Comparison of ENCODE assay signal across 1 cellular context in the genomic region with DNA sequence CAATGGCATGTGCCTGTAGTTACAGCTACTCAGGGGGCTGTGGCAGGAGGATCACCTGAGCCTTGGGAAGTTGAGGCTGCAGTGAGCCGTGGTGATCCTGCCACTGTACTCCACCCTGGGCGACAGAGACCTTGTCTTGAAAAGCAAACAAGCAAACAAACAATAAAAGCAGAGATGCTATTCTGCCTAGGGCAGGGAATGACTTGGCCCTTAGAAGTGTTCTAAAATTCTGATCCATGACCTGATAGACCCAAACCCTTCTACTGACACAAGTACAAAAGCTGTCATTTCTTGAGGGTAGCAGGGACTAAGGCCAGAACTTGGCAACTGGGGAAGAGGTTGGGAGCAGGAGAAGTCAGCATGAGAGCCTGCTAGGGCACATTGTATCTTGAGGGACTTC.
TF ChIP-seq lines count a peak whose summit lies in the region.

No MANE protein-coding gene starts in this region.

TF ChIP-seq in GM12878, 131 proteins besides CTCF, POLR2A, EP300 and RAD21:
- no peak for TF ChIP-seq KLF5 (IDR thresholded peaks at IDR 0.05; ENCODE audit: partially characterized antibody)
- no peak for TF ChIP-seq ZBTB4 (CRISPR knock-in tag; IDR thresholded peaks at IDR 0.05)
- TF ChIP-seq ZBTB11 (CRISPR knock-in tag; IDR thresholded peaks at IDR 0.05) = no peak
- no peak for TF ChIP-seq MTA2 (IDR thresholded peaks at IDR 0.05; ENCODE audit: low read depth)
- TF ChIP-seq ZBED1 (IDR thresholded peaks at IDR 0.05; ENCODE audit: borderline replicate concordance) = no peak
- no peak for TF ChIP-seq BMI1 (IDR thresholded peaks at IDR 0.05; ENCODE audit: borderline replicate concordance)
- no peak for TF ChIP-seq BACH1 (IDR thresholded peaks at IDR 0.05; ENCODE audit: borderline replicate concordance)
- TF ChIP-seq SREBF1 (IDR thresholded peaks at IDR 0.05; ENCODE audit: low read length) = no peak
- TF ChIP-seq MEF2A (IDR thresholded peaks at IDR 0.05; ENCODE audit: insufficient read depth, low read depth, low read length) = no peak
- TF ChIP-seq GABPA (IDR thresholded peaks at IDR 0.05; ENCODE audit: low read depth) = no peak
- no peak for TF ChIP-seq HDGF (IDR thresholded peaks at IDR 0.05)
- TF ChIP-seq, protein P1, sequence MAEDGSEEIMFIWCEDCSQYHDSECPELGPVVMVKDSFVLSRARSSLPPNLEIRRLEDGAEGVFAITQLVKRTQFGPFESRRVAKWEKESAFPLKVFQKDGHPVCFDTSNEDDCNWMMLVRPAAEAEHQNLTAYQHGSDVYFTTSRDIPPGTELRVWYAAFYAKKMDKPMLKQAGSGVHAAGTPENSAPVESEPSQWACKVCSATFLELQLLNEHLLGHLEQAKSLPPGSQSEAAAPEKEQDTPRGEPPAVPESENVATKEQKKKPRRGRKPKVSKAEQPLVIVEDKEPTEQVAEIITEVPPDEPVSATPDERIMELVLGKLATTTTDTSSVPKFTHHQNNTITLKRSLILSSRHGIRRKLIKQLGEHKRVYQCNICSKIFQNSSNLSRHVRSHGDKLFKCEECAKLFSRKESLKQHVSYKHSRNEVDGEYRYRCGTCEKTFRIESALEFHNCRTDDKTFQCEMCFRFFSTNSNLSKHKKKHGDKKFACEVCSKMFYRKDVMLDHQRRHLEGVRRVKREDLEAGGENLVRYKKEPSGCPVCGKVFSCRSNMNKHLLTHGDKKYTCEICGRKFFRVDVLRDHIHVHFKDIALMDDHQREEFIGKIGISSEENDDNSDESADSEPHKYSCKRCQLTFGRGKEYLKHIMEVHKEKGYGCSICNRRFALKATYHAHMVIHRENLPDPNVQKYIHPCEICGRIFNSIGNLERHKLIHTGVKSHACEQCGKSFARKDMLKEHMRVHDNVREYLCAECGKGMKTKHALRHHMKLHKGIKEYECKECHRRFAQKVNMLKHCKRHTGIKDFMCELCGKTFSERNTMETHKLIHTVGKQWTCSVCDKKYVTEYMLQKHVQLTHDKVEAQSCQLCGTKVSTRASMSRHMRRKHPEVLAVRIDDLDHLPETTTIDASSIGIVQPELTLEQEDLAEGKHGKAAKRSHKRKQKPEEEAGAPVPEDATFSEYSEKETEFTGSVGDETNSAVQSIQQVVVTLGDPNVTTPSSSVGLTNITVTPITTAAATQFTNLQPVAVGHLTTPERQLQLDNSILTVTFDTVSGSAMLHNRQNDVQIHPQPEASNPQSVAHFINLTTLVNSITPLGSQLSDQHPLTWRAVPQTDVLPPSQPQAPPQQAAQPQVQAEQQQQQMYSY (CRISPR knock-in tag; IDR thresholded peaks at IDR 0.05) = no peak
- TF ChIP-seq, protein P2, sequence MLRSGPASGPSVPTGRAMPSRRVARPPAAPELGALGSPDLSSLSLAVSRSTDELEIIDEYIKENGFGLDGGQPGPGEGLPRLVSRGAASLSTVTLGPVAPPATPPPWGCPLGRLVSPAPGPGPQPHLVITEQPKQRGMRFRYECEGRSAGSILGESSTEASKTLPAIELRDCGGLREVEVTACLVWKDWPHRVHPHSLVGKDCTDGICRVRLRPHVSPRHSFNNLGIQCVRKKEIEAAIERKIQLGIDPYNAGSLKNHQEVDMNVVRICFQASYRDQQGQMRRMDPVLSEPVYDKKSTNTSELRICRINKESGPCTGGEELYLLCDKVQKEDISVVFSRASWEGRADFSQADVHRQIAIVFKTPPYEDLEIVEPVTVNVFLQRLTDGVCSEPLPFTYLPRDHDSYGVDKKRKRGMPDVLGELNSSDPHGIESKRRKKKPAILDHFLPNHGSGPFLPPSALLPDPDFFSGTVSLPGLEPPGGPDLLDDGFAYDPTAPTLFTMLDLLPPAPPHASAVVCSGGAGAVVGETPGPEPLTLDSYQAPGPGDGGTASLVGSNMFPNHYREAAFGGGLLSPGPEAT (IDR thresholded peaks at IDR 0.05; ENCODE audit: low read depth) = no peak
- no peak for TF ChIP-seq NR2F1 (conservative IDR thresholded peaks at IDR 0.05)
- TF ChIP-seq SUZ12 (IDR thresholded peaks at IDR 0.05; ENCODE audit: unreplicated experiment) = no peak
- TF ChIP-seq NRF1 (conservative IDR thresholded peaks at IDR 0.05; ENCODE audit: low read depth, low read length) = no peak
- TF ChIP-seq ETV6 (conservative IDR thresholded peaks at IDR 0.05 in 1 of 2, IDR thresholded peaks at IDR 0.05 in 1 of 2; ENCODE audit: borderline replicate concordance in 1 of 2, low read depth in 1 of 2) = no peak
- TF ChIP-seq ZSCAN29 (IDR thresholded peaks at IDR 0.05) = no peak
- TF ChIP-seq CEBPB (IDR thresholded peaks at IDR 0.05; ENCODE audit: borderline replicate concordance in 1 of 2, low read depth in 2 of 2, low read length in 2 of 2) = no peak
- TF ChIP-seq, protein P3, sequence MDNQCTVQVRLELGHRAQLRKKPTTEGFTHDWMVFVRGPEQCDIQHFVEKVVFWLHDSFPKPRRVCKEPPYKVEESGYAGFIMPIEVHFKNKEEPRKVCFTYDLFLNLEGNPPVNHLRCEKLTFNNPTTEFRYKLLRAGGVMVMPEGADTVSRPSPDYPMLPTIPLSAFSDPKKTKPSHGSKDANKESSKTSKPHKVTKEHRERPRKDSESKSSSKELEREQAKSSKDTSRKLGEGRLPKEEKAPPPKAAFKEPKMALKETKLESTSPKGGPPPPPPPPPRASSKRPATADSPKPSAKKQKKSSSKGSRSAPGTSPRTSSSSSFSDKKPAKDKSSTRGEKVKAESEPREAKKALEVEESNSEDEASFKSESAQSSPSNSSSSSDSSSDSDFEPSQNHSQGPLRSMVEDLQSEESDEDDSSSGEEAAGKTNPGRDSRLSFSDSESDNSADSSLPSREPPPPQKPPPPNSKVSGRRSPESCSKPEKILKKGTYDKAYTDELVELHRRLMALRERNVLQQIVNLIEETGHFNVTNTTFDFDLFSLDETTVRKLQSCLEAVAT (IDR thresholded peaks at IDR 0.05) = no peak
